In genomic region chr15:56099311-56099710, GRCh38 we compare ENCODE assay signal across 23 cellular contexts.
"Had no signal": no experiment of that assay in that cellular context is flagged by ENCODE, and none has a peak within 500 bp of the region (broad histone marks: within the 10 kb centered on the region; RNA-seq: fewer than 3 reads in every experiment).

No MANE protein-coding gene starts in this region.

- H3K4me3 Mint-ChIP-seq: activated CD4-positive, alpha-beta T cell treated with anti-CD3 and anti-CD28 coated beads, Interleukin-2, amount 10 ng/mL, durations not matched to agents 7 days and 5 days; activated CD8-positive, alpha-beta T cell treated with anti-CD3 and anti-CD28 coated beads for 36 hours; activated naive CD4-positive, alpha-beta T cell treated with anti-CD3 and anti-CD28 coated beads, Interleukin-2, amount 50 U/mL, for 24 hours; natural killer cell treated with Interleukin-12 subunit alpha and Interleukin-12 subunit beta and Interleukin-15 and Interleukin-18, amount 100 ng/mL, for 72 hours; stimulated activated naive CD8-positive, alpha-beta T cell treated with anti-CD3 and anti-CD28 coated beads, Interleukin-15, Interleukin-2, amounts not matched to agents 100 ng/mL and 50 ng/mL, for 24 hours; T-cell had no signal

- H3K27me3 ChIP-seq: brain microvascular endothelial cell, tibial artery had no signal

- H3K4me1 Mint-ChIP-seq: activated CD4-positive, alpha-beta T cell treated with anti-CD3 and anti-CD28 coated beads, Interleukin-2, amount 10 ng/mL, durations not matched to agents 7 days and 5 days; activated naive CD4-positive, alpha-beta T cell treated with anti-CD3 and anti-CD28 coated beads, Interleukin-2, amount 50 U/mL, for 24 hours; T-cell had no signal

- H3K4me1 ChIP-seq: lower lobe of right lung, parathyroid adenoma had no signal

- H3K9ac ChIP-seq: parathyroid adenoma had no signal

- ATAC-seq: activated CD8-positive, alpha-beta T cell treated with anti-CD3 and anti-CD28 coated beads for 36 hours; esophagus mucosa; left colon; lower lobe of right lung; natural killer cell treated with Interleukin-12 subunit alpha and Interleukin-12 subunit beta and Interleukin-15 and Interleukin-18, amount 100 ng/mL, for 72 hours; SK-N-SH treated with all-trans-retinoic acid at 6 μM for 48 hours; T-cell had no signal

- H3K27ac ChIP-seq: brain microvascular endothelial cell, lower lobe of right lung, parathyroid adenoma, tibial artery, WERI-Rb-1 had no signal

- H3K27ac Mint-ChIP-seq: activated CD8-positive, alpha-beta T cell treated with anti-CD3 and anti-CD28 coated beads for 36 hours; activated naive CD4-positive, alpha-beta T cell treated with anti-CD3 and anti-CD28 coated beads, Interleukin-2, amount 50 U/mL, for 24 hours; natural killer cell treated with Interleukin-12 subunit alpha and Interleukin-12 subunit beta and Interleukin-15 and Interleukin-18, amount 100 ng/mL, for 72 hours; stimulated activated naive CD8-positive, alpha-beta T cell treated with anti-CD3 and anti-CD28 coated beads, Interleukin-15, Interleukin-2, amounts not matched to agents 100 ng/mL and 50 ng/mL, for 24 hours; T-cell had no signal

- H2AFZ ChIP-seq: parathyroid adenoma had no signal

- H3K9me3 Mint-ChIP-seq: activated CD4-positive, alpha-beta T cell treated with anti-CD3 and anti-CD28 coated beads, Interleukin-2, amount 10 ng/mL, durations not matched to agents 7 days and 5 days; activated CD8-positive, alpha-beta T cell treated with anti-CD3 and anti-CD28 coated beads for 36 hours; activated naive CD4-positive, alpha-beta T cell treated with anti-CD3 and anti-CD28 coated beads, Interleukin-2, amount 50 U/mL, for 24 hours; natural killer cell treated with Interleukin-12 subunit alpha and Interleukin-12 subunit beta and Interleukin-15 and Interleukin-18, amount 100 ng/mL, for 72 hours; stimulated activated naive CD8-positive, alpha-beta T cell treated with anti-CD3 and anti-CD28 coated beads, Interleukin-15, Interleukin-2, amounts not matched to agents 100 ng/mL and 50 ng/mL, for 24 hours; T-cell had no signal

- DNase-seq: activated CD4-positive, alpha-beta T cell treated with anti-CD3 and anti-CD28 coated beads, Interleukin-2, amount 10 ng/mL, durations not matched to agents 7 days and 5 days; activated CD4-positive, CD25-positive, alpha-beta regulatory T cell treated with anti-CD3 and anti-CD28 coated beads, Interleukin-2, amount 50 U/mL, for 72 hours; activated CD8-positive, alpha-beta T cell treated with anti-CD3 and anti-CD28 coated beads for 36 hours; activated gamma-delta T cell treated with Interleukin-2 at 50 U/mL for 16 hours; activated T-cell treated with anti-CD3 and anti-CD28 coated beads, Interleukin-2, amount 50 U/mL, for 1 hour; aorta; brain microvascular endothelial cell; central memory CD4-positive, alpha-beta T cell; effector memory CD4-positive, alpha-beta T cell; foreskin melanocyte; islet precursor cell; left colon; lower lobe of right lung; stimulated activated CD4-positive, alpha-beta T cell treated with anti-CD3 and anti-CD28 coated beads, Interleukin-1b, Interleukin-23, amount 100 ng/mL, for 48 hours; T-cell; tibial artery; WERI-Rb-1 had no signal

- H3K9me3 ChIP-seq: lower lobe of right lung, tibial artery had no signal

- H3K79me2 ChIP-seq: parathyroid adenoma had no signal

- H3K4me3 ChIP-seq: lower lobe of right lung, tibial artery had no signal

- H3K27me3 Mint-ChIP-seq: activated CD4-positive, alpha-beta T cell treated with anti-CD3 and anti-CD28 coated beads, Interleukin-2, amount 10 ng/mL, durations not matched to agents 7 days and 5 days; activated CD8-positive, alpha-beta T cell treated with anti-CD3 and anti-CD28 coated beads for 36 hours; activated naive CD4-positive, alpha-beta T cell treated with anti-CD3 and anti-CD28 coated beads, Interleukin-2, amount 50 U/mL, for 24 hours; natural killer cell treated with Interleukin-12 subunit alpha and Interleukin-12 subunit beta and Interleukin-15 and Interleukin-18, amount 100 ng/mL, for 72 hours; stimulated activated naive CD8-positive, alpha-beta T cell treated with anti-CD3 and anti-CD28 coated beads, Interleukin-15, Interleukin-2, amounts not matched to agents 100 ng/mL and 50 ng/mL, for 24 hours; T-cell had no signal
